In the genomic region with DNA sequence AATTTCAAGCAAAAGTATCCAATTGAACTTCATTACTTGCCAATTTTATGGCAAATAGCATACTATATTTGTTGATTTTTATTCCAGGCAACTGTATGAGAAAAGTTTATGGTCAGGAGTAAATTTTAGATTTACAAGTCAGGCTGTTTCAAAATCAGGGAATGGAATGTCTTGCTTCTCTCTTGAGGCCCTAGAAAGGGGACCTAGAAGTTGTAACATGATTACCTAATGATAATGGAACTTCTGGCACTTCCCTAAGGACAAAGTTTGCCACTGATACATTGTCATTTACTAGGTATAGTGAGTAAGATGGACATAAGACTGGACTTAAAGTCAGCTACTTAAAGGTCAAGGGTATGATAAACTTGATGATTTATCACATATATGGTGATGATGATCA, we compare ENCODE assay signal across 24 cellular contexts.
A peak's percentile ranks its signal among the peaks of the same experiment; 100 is the strongest.
DNase-seq lines count a peak whose midpoint lies in the region; ATAC-seq and TF ChIP-seq lines count a peak whose summit lies in the region.
"Had no signal": no experiment of that assay in that cellular context is flagged by ENCODE, and none has a peak within 500 bp of the region (broad histone marks: within the 10 kb centered on the region; RNA-seq: fewer than 3 reads in every experiment).

No MANE protein-coding gene starts in this region.

- H3K27me3 Mint-ChIP-seq in MCF 10A (ENCODE audit: insufficient read depth, unreplicated experiment) (no peaks in the 10 kb centered on the region), mesothelial cell of epicardium (ENCODE audit: low read depth) (no peaks in the 10 kb centered on the region)

- POLR2A ChIA-PET in PC-3 (lab: Charles Lee; ENCODE audit: unreplicated experiment) = no interaction called here
- POLR2A ChIA-PET in PC-9 (lab: Charles Lee; ENCODE audit: unreplicated experiment) = no interaction called here
- POLR2A ChIA-PET in MCF 10A (lab: Yijun Ruan, JAX) = no interaction called here

- H3K9me3 Mint-ChIP-seq in MCF 10A (ENCODE audit: unreplicated experiment) (no peaks in the 10 kb centered on the region), mesothelial cell of epicardium (no peaks in the 10 kb centered on the region)

- no peak for ATAC-seq in PC-3
- ATAC-seq: naive thymus-derived CD8-positive, alpha-beta T cell; pancreas; sciatic nerve; stimulated activated naive CD8-positive, alpha-beta T cell treated with anti-CD3 and anti-CD28 coated beads, Interleukin-15, Interleukin-2, amounts not matched to agents 100 U/mL and 50 U/mL, for 24 hours had no signal

- DNase-seq in ELR (ENCODE audit: low read depth) = peak; percentile 12
- peak; percentile 2 for DNase-seq in PC-3
- peak; percentile 39 for DNase-seq in fibroblast of pulmonary artery (ENCODE audit: low read depth)
- peak; percentile 38 for DNase-seq in renal cortical epithelial cell (ENCODE audit: low read depth)
- no peak for DNase-seq in PC-9
- DNase-seq in MCF 10A (ENCODE audit: unreplicated experiment) = no peak
- no peak for DNase-seq in mesothelial cell of epicardium (ENCODE audit: low spot score in 2 of 2, unreplicated experiment in 2 of 2)
- DNase-seq in stimulated activated CD4-positive, alpha-beta T cell treated with anti-CD3 and anti-CD28 coated beads, Interleukin-4, amount 100 ng/mL, for 1 hour = no peak
- DNase-seq: activated CD4-positive, alpha-beta T cell treated with anti-CD3 and anti-CD28 coated beads, Interleukin-2, amount 50 U/mL, for 1 hour; activated gamma-delta T cell treated with Interleukin-2 at 50 U/mL for 16 hours; cerebellar nuclear complex; effector CD8-positive, alpha-beta T cell; islet precursor cell; Karpas-422; naive thymus-derived CD8-positive, alpha-beta T cell; NCI-H1105; NCI-H510A treated with DMSO at 0.1 percent for 48 hours; pancreas; stimulated activated CD4-positive, alpha-beta T cell treated with anti-CD3 and anti-CD28 coated beads, Interleukin-2, amount 100 ng/mL, for 24 hours; stimulated activated naive CD8-positive, alpha-beta T cell treated with anti-CD3 and anti-CD28 coated beads, Interleukin-15, Interleukin-2, amounts not matched to agents 100 U/mL and 50 U/mL, for 24 hours had no signal

- H4K20me1 ChIP-seq in PC-3 (ENCODE audit: low read length) (no peaks in the 10 kb centered on the region), PC-9 (ENCODE audit: insufficient read depth) (no peaks in the 10 kb centered on the region)
- H4K20me1 ChIP-seq: BLaER1 treated with 17β-estradiol and CSF1 and Interleukin-3, amounts not matched to agents 10 nM and 100 nM had no signal

- no peak for TF ChIP-seq CTCF in PC-3 (conservative IDR thresholded peaks at IDR 0.05; ENCODE audit: low read depth, low read length)
- no peak for TF ChIP-seq CTCF in fibroblast of pulmonary artery (IDR thresholded peaks at IDR 0.05; ENCODE audit: low read length, missing control alignments)
- TF ChIP-seq CTCF in PC-9 (conservative IDR thresholded peaks at IDR 0.05) = no peak
- TF ChIP-seq CTCF in MCF 10A (IDR thresholded peaks at IDR 0.05; ENCODE audit: unreplicated experiment) = no peak
- TF ChIP-seq CTCF in mesothelial cell of epicardium (IDR thresholded peaks at IDR 0.05; ENCODE audit: unreplicated experiment) = no peak

- BruUV-seq in PC-3 (replicated peaks; lab: Mats Ljungman, UMichigan) (no TSS peak), PC-9 (replicated peaks; lab: Mats Ljungman, UMichigan) (no TSS peak), MCF 10A (replicated peaks; lab: Mats Ljungman, UMichigan) (no TSS peak)

- H3K36me3 ChIP-seq in PC-3 (ENCODE audit: low read depth, low read length) (no peaks in the 10 kb centered on the region), PC-9 (ENCODE audit: low read depth) (no peaks in the 10 kb centered on the region)
- H3K36me3 ChIP-seq: BLaER1 treated with 17β-estradiol and CSF1 and Interleukin-3, amounts not matched to agents 10 nM and 100 nM; esophagus muscularis mucosa; pancreas; tibial nerve had no signal

- H3K27ac ChIP-seq in PC-3 (ENCODE audit: low read length) (no peak overlapping the region), PC-9 (no peak overlapping the region)
- H3K27ac ChIP-seq: BLaER1 treated with 17β-estradiol and CSF1 and Interleukin-3, amounts not matched to agents 10 nM and 100 nM; esophagus muscularis mucosa; pancreas; tibial nerve had no signal

- H3K4me3 ChIP-seq in PC-3 (ENCODE audit: low read length) = no peak overlapping the region
- H3K4me3 ChIP-seq in fibroblast of pulmonary artery (replicated peaks; ENCODE audit: low read depth, low read length) = no peak overlapping the region
- no peak overlapping the region for H3K4me3 ChIP-seq in PC-9
- H3K4me3 ChIP-seq: BLaER1 treated with 17β-estradiol and CSF1 and Interleukin-3, amounts not matched to agents 10 nM and 100 nM; esophagus muscularis mucosa; pancreas; tibial nerve had no signal

- no peak overlapping the region for H3K4me3 Mint-ChIP-seq in MCF 10A (ENCODE audit: unreplicated experiment)
- H3K4me3 Mint-ChIP-seq in mesothelial cell of epicardium = no peak overlapping the region
- H3K4me3 Mint-ChIP-seq: naive thymus-derived CD8-positive, alpha-beta T cell had no signal

- H3K9ac ChIP-seq in PC-3 (ENCODE audit: low read length) = no peak overlapping the region
- H3K9ac ChIP-seq: BLaER1 treated with 17β-estradiol and CSF1 and Interleukin-3, amounts not matched to agents 10 nM and 100 nM had no signal

- H3F3A ChIP-seq in PC-3 (ENCODE audit: low read length, unreplicated experiment) (no peaks in the 10 kb centered on the region), PC-9 (ENCODE audit: insufficient read depth, low read depth) (no peaks in the 10 kb centered on the region)

- H3K27me3 ChIP-seq in PC-3 (ENCODE audit: low read length) (no peaks in the 10 kb centered on the region), PC-9 (ENCODE audit: insufficient read depth, low read depth) (no peaks in the 10 kb centered on the region)
- H3K27me3 ChIP-seq: BLaER1 treated with 17β-estradiol and CSF1 and Interleukin-3, amounts not matched to agents 10 nM and 100 nM; esophagus muscularis mucosa; pancreas; tibial nerve had no signal

- H3K4me1 ChIP-seq in PC-3 (ENCODE audit: insufficient read depth, low read length) = 0 out of 2 replicates have a peak, but pooled peaks cover 8% of the 10 kb centered on the region
- H3K4me1 ChIP-seq in PC-9 (replicated peaks; ENCODE audit: insufficient read depth) = no peaks in the 10 kb centered on the region
- H3K4me1 ChIP-seq: BLaER1 treated with 17β-estradiol and CSF1 and Interleukin-3, amounts not matched to agents 10 nM and 100 nM; esophagus muscularis mucosa; pancreas; tibial nerve had no signal

- no peaks in the 10 kb centered on the region for H3K36me3 Mint-ChIP-seq in MCF 10A (ENCODE audit: insufficient read depth, unreplicated experiment)
- no peaks in the 10 kb centered on the region for H3K36me3 Mint-ChIP-seq in mesothelial cell of epicardium

- H3K4me1 Mint-ChIP-seq in MCF 10A (ENCODE audit: insufficient read depth, unreplicated experiment) (no peaks in the 10 kb centered on the region), mesothelial cell of epicardium (peaks cover 7% of the 10 kb centered on the region)
- H3K4me1 Mint-ChIP-seq: naive thymus-derived CD8-positive, alpha-beta T cell had no signal

- no peaks in the 10 kb centered on the region for H3K79me2 ChIP-seq in PC-3 (ENCODE audit: low read length)
- H3K79me2 ChIP-seq in PC-9 (ENCODE audit: low read depth) = no peaks in the 10 kb centered on the region

- H3K9me2 ChIP-seq in PC-3 (replicated peaks; ENCODE audit: low read length) = no peaks in the 10 kb centered on the region
- peaks cover 7% of the 10 kb centered on the region; the same call in 1 of the 2 replicates for H3K9me2 ChIP-seq in PC-9 (ENCODE audit: insufficient read depth)

- CTCF ChIA-PET in PC-3 (lab: Charles Lee) = no interaction called here
- CTCF ChIA-PET in PC-9 (lab: Charles Lee) = no interaction called here
- CTCF ChIA-PET in MCF 10A (lab: Yijun Ruan, JAX) = no interaction called here

- intact Hi-C loops in PC-3 (cut with micrococcal nuclease) (no loop called here), PC-9 (cut with micrococcal nuclease; ENCODE audit: unreplicated experiment) (no loop called here), MCF 10A (cut with micrococcal nuclease) (no loop called here)

- H2AFZ ChIP-seq in PC-3 (ENCODE audit: low read length) (no peak overlapping the region), PC-9 (no peak overlapping the region)

- H3K9me3 ChIP-seq in PC-3 (ENCODE audit: low read length) (no peaks in the 10 kb centered on the region), PC-9 (ENCODE audit: insufficient read depth, low read depth) (no peaks in the 10 kb centered on the region)
- H3K9me3 ChIP-seq: BLaER1 treated with 17β-estradiol and CSF1 and Interleukin-3, amounts not matched to agents 10 nM and 100 nM; esophagus muscularis mucosa; pancreas; tibial nerve had no signal

- no peak overlapping the region for H3K4me2 ChIP-seq in PC-3 (ENCODE audit: low read length)
- H3K4me2 ChIP-seq in PC-9 = no peak overlapping the region
- H3K4me2 ChIP-seq: BLaER1 treated with 17β-estradiol and CSF1 and Interleukin-3, amounts not matched to agents 10 nM and 100 nM had no signal

- H3K27ac Mint-ChIP-seq in MCF 10A (ENCODE audit: low read depth, unreplicated experiment) (no peak overlapping the region), mesothelial cell of epicardium (no peak overlapping the region)
- H3K27ac Mint-ChIP-seq: naive thymus-derived CD8-positive, alpha-beta T cell had no signal

Comparison
In these comparisons a context has a peak if more than half of its experiments do, and no peak if none do; other contexts are left out.
1. DNase-seq: peak in ELR (single experiment), PC-3 (single experiment), fibroblast of pulmonary artery (single experiment) and renal cortical epithelial cell (single experiment); none in PC-9 (0 of 2), MCF 10A (single experiment), mesothelial cell of epicardium (0 of 2) and stimulated activated CD4-positive, alpha-beta T cell treated with anti-CD3 and anti-CD28 coated beads, Interleukin-4, amount 100 ng/mL, for 1 hour (single experiment).